ENCODE assay signal across 1 cellular context in genomic region chr15:86572368-86572841, GRCh38.
TF ChIP-seq lines count a peak whose summit lies in the region.

No MANE protein-coding gene starts in this region.

TF ChIP-seq in GM23338, 12 proteins besides CTCF, POLR2A, EP300 and RAD21 (continued from another document):
- TF ChIP-seq ZNF462 (CRISPR knock-in tag; IDR thresholded peaks at IDR 0.05), result no peak
- TF ChIP-seq STAT1 (IDR thresholded peaks at IDR 0.05; ENCODE audit: unreplicated experiment), result no peak
- TF ChIP-seq POLR2AphosphoS5 (IDR thresholded peaks at IDR 0.05; ENCODE audit: low read depth), result no peak
- no peak for TF ChIP-seq REST (IDR thresholded peaks at IDR 0.05; ENCODE audit: unreplicated experiment)
